ENCODE assay signal across 14 cellular contexts in genomic region chr10:4543943-4544540, GRCh38.
"Had no signal": no experiment of that assay in that cellular context is flagged by ENCODE, and none has a peak within 500 bp of the region (broad histone marks: within the 10 kb centered on the region; RNA-seq: fewer than 3 reads in every experiment).

No MANE protein-coding gene starts in this region.

- H3K4me1 Mint-ChIP-seq: immature natural killer cell had no signal

- ATAC-seq: left colon, mucosa of descending colon had no signal

- H3K9me3 ChIP-seq: colonic mucosa, ovary, uterus had no signal

- H3K4me3 Mint-ChIP-seq: immature natural killer cell; nephron progenitor cell; T-helper 1 cell treated with Interleukin-12 subunit alpha and Interleukin-12 subunit beta and Interleukin-4 antibody, amounts not matched to agents 30 μg/mL and 1 μg/mL, for 36 hours had no signal

- H3K4me3 ChIP-seq: colonic mucosa, mucosa of descending colon, ovary, tibial artery had no signal

- DNase-seq: activated CD4-positive, alpha-beta T cell treated with anti-CD3 and anti-CD28 coated beads for 4 hours; activated naive CD4-positive, alpha-beta T cell treated with Interleukin-2 at 50 U/mL for 16 hours; caudate nucleus; colonic mucosa; effector CD4-positive, alpha-beta T cell; immature natural killer cell; left colon; mucosa of descending colon; nephron progenitor cell; ovary; small intestine; tibial artery; uterus had no signal

- H3K4me1 ChIP-seq: colonic mucosa, uterus had no signal

- H3K9me3 Mint-ChIP-seq: immature natural killer cell; T-helper 1 cell treated with Interleukin-12 subunit alpha and Interleukin-12 subunit beta and Interleukin-4 antibody, amounts not matched to agents 30 μg/mL and 1 μg/mL, for 36 hours had no signal

- H3K27ac ChIP-seq: colonic mucosa, ovary, tibial artery, uterus had no signal

- H3K27me3 ChIP-seq: colonic mucosa, ovary, tibial artery, uterus had no signal

- H3K27ac Mint-ChIP-seq: immature natural killer cell; nephron progenitor cell; T-helper 1 cell treated with Interleukin-12 subunit alpha and Interleukin-12 subunit beta and Interleukin-4 antibody, amounts not matched to agents 30 μg/mL and 1 μg/mL, for 36 hours had no signal

- H3K36me3 ChIP-seq: colonic mucosa, ovary, tibial artery, uterus had no signal

- H3K36me3 Mint-ChIP-seq: immature natural killer cell had no signal
